ENCODE assay signal across 34 cellular contexts in genomic region chr13:50068508-50068907, GRCh38. TPM values are rescaled to one million over a fixed set of nuclear protein-coding genes. Genes with fewer than 3 reads are reported as not detected.
A peak's percentile ranks its signal among the peaks of the same experiment; 100 is the strongest.
DNase-seq lines count a peak whose midpoint lies in the region; ATAC-seq and TF ChIP-seq lines count a peak whose summit lies in the region.
"Had no signal": no experiment of that assay in that cellular context is flagged by ENCODE, and none has a peak within 500 bp of the region (broad histone marks: within the 10 kb centered on the region; RNA-seq: fewer than 3 reads in every experiment).

No MANE protein-coding gene starts in this region.

- no peak for TF ChIP-seq EP300 in SK-N-SH (IDR thresholded peaks at IDR 0.05; ENCODE audit: borderline replicate concordance in 1 of 2, low read depth in 1 of 2, low read length in 1 of 2)

- H3F3A ChIP-seq in SK-N-SH (replicated peaks; ENCODE audit: insufficient read depth) = peaks cover 10% of the 10 kb centered on the region
- no peaks in the 10 kb centered on the region for H3F3A ChIP-seq in GM23338 (replicated peaks; ENCODE audit: low read depth)

- H3K27ac Mint-ChIP-seq in HFFc6 (peak overlapping the region; percentile 38; the same call in 1 of the 2 replicates), brain (peak overlapping the region in 3 of 5 experiments; percentile 56 to 88 (median 71)), GM23338 (no peak overlapping the region)
- H3K27ac Mint-ChIP-seq: activated naive CD8-positive, alpha-beta T cell treated with anti-CD3 and anti-CD28 coated beads for 36 hours; dendritic cell treated with granulocyte-macrophage colony-stimulating factor and Interleukin-4, amounts not matched to agents 40 ng/mL and 50 ng/mL, for 4 days; endodermal cell had no signal

- TF ChIP-seq CTCF in SK-N-SH (IDR thresholded peaks at IDR 0.05) (no peak), HFFc6 (IDR thresholded peaks at IDR 0.05) (no peak), brain (conservative IDR thresholded peaks at IDR 0.05) (no peak), osteoblast (IDR thresholded peaks at IDR 0.05; ENCODE audit: extremely low read depth, low read depth, low read length) (no peak), GM23338 (conservative IDR thresholded peaks at IDR 0.05; ENCODE audit: low read depth in 2 of 2) (no peak)

- H3K4me1 Mint-ChIP-seq in HFFc6 (ENCODE audit: low read depth) = peaks cover 59% of the 10 kb centered on the region
- peaks cover 67% of the 10 kb centered on the region for H3K4me1 Mint-ChIP-seq in brain
- H3K4me1 Mint-ChIP-seq in GM23338 = no peaks in the 10 kb centered on the region
- H3K4me1 Mint-ChIP-seq: endodermal cell had no signal

- no peaks in the 10 kb centered on the region for H3K9me2 ChIP-seq in SK-N-SH
- no peaks in the 10 kb centered on the region for H3K9me2 ChIP-seq in GM23338 (ENCODE audit: insufficient read depth)

- H2AFZ ChIP-seq in SK-N-SH (ENCODE audit: low read depth) = peak overlapping the region; percentile 11; the same call in 1 of the 2 replicates
- H2AFZ ChIP-seq in osteoblast (ENCODE audit: low read length) = no peak overlapping the region
- no peak overlapping the region for H2AFZ ChIP-seq in GM23338
- H2AFZ ChIP-seq: hepatocyte had no signal

- peaks cover 14 to 23% of the 10 kb centered on the region in 2 experiments for H3K36me3 ChIP-seq in SK-N-SH (replicated peaks in 1 of 2; ENCODE audit: control insufficient read depth in 1 of 2, insufficient read depth in 2 of 2, low read length in 1 of 2)
- H3K36me3 ChIP-seq in osteoblast (ENCODE audit: insufficient read depth, low read length) = peaks cover 28% of the 10 kb centered on the region
- H3K36me3 ChIP-seq in GM23338 (ENCODE audit: insufficient read depth) = no peaks in the 10 kb centered on the region

- H3K79me2 ChIP-seq in SK-N-SH (ENCODE audit: insufficient read depth) (peaks cover 95% of the 10 kb centered on the region), osteoblast (ENCODE audit: insufficient read depth, low read length) (peaks cover 90% of the 10 kb centered on the region), GM23338 (replicated peaks; ENCODE audit: insufficient read depth) (peaks cover 13% of the 10 kb centered on the region; the same call in 1 of the 2 replicates)

- H3K36me3 Mint-ChIP-seq in HFFc6 (ENCODE audit: low read depth) (peaks cover 8% of the 10 kb centered on the region; the same call in 1 of the 2 replicates), brain (peaks cover 39% of the 10 kb centered on the region), GM23338 (ENCODE audit: low read depth) (peaks cover 13% of the 10 kb centered on the region; the same call in 2 of the 3 replicates)

- H3K4me3 ChIP-seq in SK-N-SH (ENCODE audit: low read depth in 2 of 2, low read length in 1 of 2) (no peak overlapping the region), osteoblast (ENCODE audit: insufficient read depth, low read length) (no peak overlapping the region), GM23338 (no peak overlapping the region)
- H3K4me3 ChIP-seq: hepatocyte, lower lobe of right lung had no signal

- POLR2A ChIA-PET in SK-N-SH (lab: Yijun Ruan, JAX) = interaction anchor here (2.3 kb wide), 1 partner anchor 71 kb away, joined by 10 read pairs; the partner anchor contains the start of gene TRIM13

- no peaks in the 10 kb centered on the region for H4K20me1 ChIP-seq in SK-N-SH (ENCODE audit: insufficient read depth)
- no peaks in the 10 kb centered on the region for H4K20me1 ChIP-seq in osteoblast (ENCODE audit: insufficient read depth, low read length)
- no peaks in the 10 kb centered on the region for H4K20me1 ChIP-seq in GM23338 (replicated peaks; ENCODE audit: insufficient read depth)

- H3K9me3 ChIP-seq in SK-N-SH = no peaks in the 10 kb centered on the region
- no peaks in the 10 kb centered on the region for H3K9me3 ChIP-seq in osteoblast (ENCODE audit: low read depth, low read length)
- H3K9me3 ChIP-seq: lower lobe of right lung had no signal

- H3K4me1 ChIP-seq in SK-N-SH (ENCODE audit: control insufficient read depth in 1 of 2, insufficient read depth in 2 of 2, low read depth in 1 of 2, low read length in 1 of 2) (peaks cover 23 to 32% of the 10 kb centered on the region in 2 experiments; a peak in 3 of 4 replicates), osteoblast (ENCODE audit: insufficient read depth, low read length) (peaks cover 20% of the 10 kb centered on the region), GM23338 (ENCODE audit: insufficient read depth) (no peaks in the 10 kb centered on the region)

- TF ChIP-seq RAD21 in SK-N-SH (IDR thresholded peaks at IDR 0.05; ENCODE audit: low read length) = no peak

- H3K4me2 ChIP-seq in SK-N-SH (no peak overlapping the region), osteoblast (ENCODE audit: insufficient read depth, low read length) (no peak overlapping the region), GM23338 (no peak overlapping the region)
- H3K4me2 ChIP-seq: hepatocyte had no signal

- H3K27me3 Mint-ChIP-seq in HFFc6 (ENCODE audit: insufficient read depth) (no peaks in the 10 kb centered on the region), brain (no peaks in the 10 kb centered on the region), GM23338 (ENCODE audit: insufficient read depth, low read depth, poor library complexity) (no peaks in the 10 kb centered on the region)
- H3K27me3 Mint-ChIP-seq: CD4-positive, alpha-beta memory T cell; central memory CD8-positive, alpha-beta T cell; dendritic cell treated with granulocyte-macrophage colony-stimulating factor and Interleukin-4, amounts not matched to agents 40 ng/mL and 50 ng/mL, for 4 days had no signal

- H3K27me3 ChIP-seq in SK-N-SH (ENCODE audit: insufficient read depth) = no peaks in the 10 kb centered on the region
- no peaks in the 10 kb centered on the region for H3K27me3 ChIP-seq in osteoblast (ENCODE audit: insufficient read depth, low read length)
- H3K27me3 ChIP-seq in GM23338 (ENCODE audit: insufficient read depth) = no peaks in the 10 kb centered on the region
- H3K27me3 ChIP-seq: hepatocyte had no signal

- CTCF ChIA-PET in SK-N-SH (lab: Yijun Ruan, JAX) = interaction anchor here (1.0 to 6.2 kb wide), 5 partner anchors 11 to 92 kb away, joined by 3 to 33 read pairs (median 6); partner anchors contain the start of gene TRIM13

- DNase-seq in SK-N-SH (no peak), HFFc6 (no peak), osteoblast (ENCODE audit: insufficient read length, low spot score, missing footprints) (no peak), SIG-M5 treated with dmso at 0.1 percent for 504 hours (lab: John Stamatoyannopoulos, UW; ENCODE audit: unreplicated experiment) (no peak), GM23338 (ENCODE audit: low spot score) (no peak)
- DNase-seq: 8988T; activated CD4-positive, alpha-beta T cell treated with anti-CD3 and anti-CD28 coated beads for 4 hours; activated effector memory CD4-positive, alpha-beta T cell treated with Interleukin-2 at 50 U/mL for 16 hours; activated naive CD8-positive, alpha-beta T cell treated with anti-CD3 and anti-CD28 coated beads for 36 hours; aorta; CD4-positive, alpha-beta memory T cell; EL; endodermal cell; foreskin melanocyte; KG1; lower lobe of right lung; midbrain; naive thymus-derived CD4-positive, alpha-beta T cell; NCI-H1417 treated with DMSO at 0.1 percent for 48 hours; NCI-H2081 treated with DMSO at 0.1 percent for 48 hours; NCI-H226; NCI-H69; Right ventricle myocardium superior; stimulated activated naive CD4-positive, alpha-beta T cell; SW 1271; WERI-Rb-1 had no signal

- H3K4me3 Mint-ChIP-seq in HFFc6 (no peak overlapping the region), brain (peak overlapping the region in 1 of 5 experiments; percentile 75), GM23338 (no peak overlapping the region)
- H3K4me3 Mint-ChIP-seq: activated naive CD8-positive, alpha-beta T cell treated with anti-CD3 and anti-CD28 coated beads for 36 hours; CD4-positive, alpha-beta memory T cell; central memory CD8-positive, alpha-beta T cell; dendritic cell treated with granulocyte-macrophage colony-stimulating factor and Interleukin-4, amounts not matched to agents 40 ng/mL and 50 ng/mL, for 4 days; endodermal cell; naive thymus-derived CD4-positive, alpha-beta T cell had no signal

- ATAC-seq in SK-N-SH treated with all-trans-retinoic acid at 6 μM for 48 hours = no peak
- ATAC-seq in HG02763 (IDR thresholded peaks at IDR 0.05; ENCODE audit: unreplicated experiment) = no peak
- no peak for ATAC-seq in GM23338
- ATAC-seq: esophagus mucosa; lower lobe of right lung; naive thymus-derived CD4-positive, alpha-beta T cell had no signal

- H3K9me3 Mint-ChIP-seq in HFFc6 = no peaks in the 10 kb centered on the region
- H3K9me3 Mint-ChIP-seq in brain = no peaks in the 10 kb centered on the region
- H3K9me3 Mint-ChIP-seq in GM23338 = no peaks in the 10 kb centered on the region
- H3K9me3 Mint-ChIP-seq: activated naive CD8-positive, alpha-beta T cell treated with anti-CD3 and anti-CD28 coated beads for 36 hours; CD4-positive, alpha-beta memory T cell; central memory CD8-positive, alpha-beta T cell; dendritic cell treated with granulocyte-macrophage colony-stimulating factor and Interleukin-4, amounts not matched to agents 40 ng/mL and 50 ng/mL, for 4 days; endodermal cell had no signal

- H3K27ac ChIP-seq in SK-N-SH (ENCODE audit: low read depth in 2 of 2, low read length in 1 of 2) (peak overlapping the region; percentile 9 to 19; a peak in 2 of 4 replicates), osteoblast (ENCODE audit: low read depth, low read length) (peak overlapping the region; percentile 30), GM23338 (ENCODE audit: low read depth) (no peak overlapping the region)
- H3K27ac ChIP-seq: hepatocyte, lower lobe of right lung, WERI-Rb-1 had no signal

- no peak overlapping the region for H3K9ac ChIP-seq in SK-N-SH

TF ChIP-seq in SK-N-SH, 30 proteins besides CTCF, POLR2A, EP300 and RAD21 (continues in another document):
- TF ChIP-seq RCOR1 (IDR thresholded peaks at IDR 0.05; ENCODE audit: low read length) (no peak), POLR2AphosphoS5 (IDR thresholded peaks at IDR 0.05; ENCODE audit: low read depth, low read length) (no peak)

TF ChIP-seq in SK-N-SH treated with all-trans-retinoic acid at 6 μM for 48 hours, 23 proteins besides CTCF, POLR2A, EP300 and RAD21 (continues in another document):
- TF ChIP-seq ARNTL (CRISPR knock-in tag; IDR thresholded peaks at IDR 0.05; ENCODE audit: borderline replicate concordance, low read depth) = no peak
- TF ChIP-seq ZNF8 (CRISPR knock-in tag; IDR thresholded peaks at IDR 0.05) = no peak

TF ChIP-seq in GM23338, 12 proteins besides CTCF, POLR2A, EP300 and RAD21 (continues in another document):
- TF ChIP-seq POLR2AphosphoS5 (IDR thresholded peaks at IDR 0.05; ENCODE audit: low read depth) (no peak), ZNF331 (CRISPR knock-in tag; IDR thresholded peaks at IDR 0.05; ENCODE audit: low read depth) (no peak)

RNA-seq across cellular contexts. Expression of gene KCNRG, which starts 53.3 kb away (rescaled TPM):
- 0.97 and 1.1 TPM in 2 replicates for polyA plus RNA-seq in SK-N-SH (2012; rRNA removed)
- polyA plus RNA-seq in SK-N-SH (2012; cell fraction: cytosol; rRNA removed) = 1.2 and 1.4 TPM in 2 replicates
- polyA plus RNA-seq in SK-N-SH (2012; cell fraction: nucleus; rRNA removed) = 0.58 and 1.0 TPM in 2 replicates
- total RNA-seq in HFFc6 (2021; fragmentation: NEBNext Ultra II Directional; extraction: Animal tissue kit (Norgen Biotek cat#: 25700)) = 1 to 10 TPM in 1 of 6 experiments, under 1 TPM in 4, not detected in 1; 0.17 to 1.3 (median 0.30) TPM
- 0.63 TPM for polyA plus RNA-seq in brain (ENCODE audit: insufficient read depth, low read depth, low replicate concordance)
- total RNA-seq in osteoblast = 4.0 and 5.0 TPM in 2 replicates
- total RNA-seq in GM23338 (2014; rRNA removed; shearing (Covaris generic)) = 3.3 TPM in 1 of 2 replicates, not detected in the other
- polyA plus RNA-seq in GM23338 (2016; fragmentation: Nextera tagmentation; extraction: Ambion mirVana) = 0.60 and 0.71 TPM in 2 replicates
- total RNA-seq: H4 had no signal
